In the genomic region with DNA sequence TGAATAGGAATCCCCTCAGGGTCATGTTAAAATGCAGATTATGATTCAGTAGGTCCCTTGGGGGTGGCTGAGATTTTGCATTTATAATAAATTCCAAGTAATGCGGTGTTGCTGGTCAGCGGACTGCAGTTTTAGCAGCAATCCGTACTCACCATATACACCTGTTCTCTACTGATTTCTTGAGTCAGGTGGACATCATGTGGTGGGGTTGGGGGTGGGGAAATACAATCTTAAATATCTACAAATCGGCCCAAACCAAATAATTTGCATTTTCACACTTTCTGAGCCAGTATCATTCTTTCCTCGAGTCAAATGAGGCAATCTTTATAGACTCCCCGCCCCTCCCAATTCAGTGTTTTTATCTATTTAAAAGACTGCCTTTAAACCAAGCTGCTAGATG, we compare ENCODE assay signal across 8 cellular contexts. TPM values are rescaled to one million over a fixed set of nuclear protein-coding genes. Genes with fewer than 3 reads are reported as not detected.
A peak's percentile ranks its signal among the peaks of the same experiment; 100 is the strongest.
DNase-seq lines count a peak whose midpoint lies in the region; ATAC-seq, FAIRE-seq and TF ChIP-seq lines count a peak whose summit lies in the region.

No MANE protein-coding gene starts in this region.

- no peaks in the 10 kb centered on the region for H4K20me1 ChIP-seq in K562 (replicated peaks; ENCODE audit: control insufficient read depth, insufficient read depth, low read length)

- CTCF ChIA-PET in K562 (lab: Yijun Ruan, JAX; ENCODE audit: low intra/inter-chr PET ratio), result no interaction called here

- H3K27ac Mint-ChIP-seq in HFFc6 (peak overlapping the region; percentile 92), mesothelial cell of epicardium (peak overlapping the region; percentile 67)

- in situ Hi-C loops in K562 (cut with MboI), result no loop called here

- H3K9ac ChIP-seq in K562 (ENCODE audit: insufficient read depth in 1 of 2, low read depth in 2 of 2, low read length in 2 of 2), result peak overlapping the region in 1 of 2 experiments; percentile 51; a peak in 1 of 4 replicates

- H3K4me1 Mint-ChIP-seq in HFFc6 (ENCODE audit: low read depth) (peaks cover 22% of the 10 kb centered on the region), mesothelial cell of epicardium (peaks cover 18% of the 10 kb centered on the region)

- intact Hi-C loops in K562 (cut with micrococcal nuclease), result no loop called here

- H2AFZ ChIP-seq in ACC112 (ENCODE audit: low read length, unreplicated experiment) (no peak overlapping the region), K562 (ENCODE audit: low read depth, low read length) (peak overlapping the region; percentile 98)

- ATAC-seq in K562, result no peak

- DNase-seq in HFFc6, result no peak
- no peak for DNase-seq in K562 (ENCODE audit: extremely low read depth in 1 of 4, low spot score in 3 of 4)
- no peak for DNase-seq in mesothelial cell of epicardium (ENCODE audit: low spot score in 2 of 2, unreplicated experiment in 2 of 2)
- no peak for DNase-seq in NCI-H510A (lab: John Stamatoyannopoulos, UW)
- DNase-seq in SW480 (ENCODE audit: low spot score), result no peak
- no peak for DNase-seq in SK-N-DZ (ENCODE audit: low spot score)
- no peak for DNase-seq in COLO829 (ENCODE audit: low spot score)

- H3K9me3 Mint-ChIP-seq in HFFc6 (no peaks in the 10 kb centered on the region), mesothelial cell of epicardium (no peaks in the 10 kb centered on the region)

- no peaks in the 10 kb centered on the region for H3K9me1 ChIP-seq in K562 (ENCODE audit: control insufficient read depth, insufficient read depth, low read length)

- POLR2A ChIA-PET in K562 (lab: Yijun Ruan, JAX), result interaction anchor here (0.6 kb wide), 2 partner anchors 25 to 1878 kb away, joined by 3 read pairs; no protein-coding TSS in a partner anchor

- H3K4me3 Mint-ChIP-seq in HFFc6 (peak overlapping the region; percentile 100), mesothelial cell of epicardium (peak overlapping the region; percentile 98)

- H3K4me1 ChIP-seq in ACC112 (ENCODE audit: control insufficient read depth, insufficient read depth, low read length, unreplicated experiment) (peaks cover 14% of the 10 kb centered on the region), K562 (replicated peaks in 1 of 2; ENCODE audit: control insufficient read depth in 2 of 2, insufficient read depth in 2 of 2, low read length in 2 of 2) (peaks cover 3 to 7% of the 10 kb centered on the region in 2 experiments; a peak in 3 of 5 replicates)

- H3K4me2 ChIP-seq in K562 (ENCODE audit: insufficient read depth, low read length), result peak overlapping the region; percentile 86; the same call in 1 of the 2 replicates

- H3K79me2 ChIP-seq in ACC112 (ENCODE audit: control insufficient read depth, insufficient read depth, low read length, unreplicated experiment) (peaks cover 10% of the 10 kb centered on the region), K562 (ENCODE audit: control insufficient read depth, insufficient read depth, low read length) (no peaks in the 10 kb centered on the region)

- TF ChIP-seq EP300 in K562 (IDR thresholded peaks at IDR 0.05; ENCODE audit: low read length), result no peak

- TF ChIP-seq RAD21 in K562 (CRISPR knock-in tag; conservative IDR thresholded peaks at IDR 0.05 in 1 of 2, IDR thresholded peaks at IDR 0.05 in 1 of 2), result no peak

- TSS peak; percentile 40 for BruUV-seq in K562 (replicated peaks; lab: Mats Ljungman, UMichigan)

- H3K4me3 ChIP-seq in ACC112 (ENCODE audit: low read depth, low read length), result peak overlapping the region; percentile 98
- H3K4me3 ChIP-seq in K562, result peak overlapping the region; percentile 74

- H3K36me3 Mint-ChIP-seq in HFFc6 (ENCODE audit: low read depth) (no peaks in the 10 kb centered on the region; the same call in 1 of the 2 replicates), mesothelial cell of epicardium (no peaks in the 10 kb centered on the region)

- H3K9me3 ChIP-seq in K562 (replicated peaks; ENCODE audit: control insufficient read depth, insufficient read depth, low read depth, low read length), result no peaks in the 10 kb centered on the region

- WGBS in K562 (ENCODE audit: insufficient coverage, low coverage, missing lambda C conversion rate), result 3% methylated on average over 5 of the region's 6 CpGs

- FAIRE-seq in K562 (lab: Jason Lieb, UNC), result no peak

- H3K27ac ChIP-seq in ACC112 (ENCODE audit: low read depth, low read length), result no peak overlapping the region
- H3K27ac ChIP-seq in K562 (ENCODE audit: extremely low read depth, low read depth, low read length), result no peak overlapping the region

- no peaks in the 10 kb centered on the region for H3K36me3 ChIP-seq in ACC112 (ENCODE audit: insufficient read depth, low read length)
- no peaks in the 10 kb centered on the region for H3K36me3 ChIP-seq in K562 (ENCODE audit: control insufficient read depth, insufficient read depth, low read length)

- H3K27me3 Mint-ChIP-seq in HFFc6 (ENCODE audit: insufficient read depth) (no peaks in the 10 kb centered on the region; the same call in none of the 2 replicates), mesothelial cell of epicardium (ENCODE audit: low read depth) (peaks cover 22% of the 10 kb centered on the region)

- no peaks in the 10 kb centered on the region for H3K27me3 ChIP-seq in ACC112 (ENCODE audit: insufficient read depth, low read length)
- no peaks in the 10 kb centered on the region for H3K27me3 ChIP-seq in K562 (ENCODE audit: control insufficient read depth in 2 of 2, insufficient read depth in 2 of 2, low read length in 2 of 2)

- no peak for TF ChIP-seq CTCF in HFFc6 (IDR thresholded peaks at IDR 0.05)
- no peak for TF ChIP-seq CTCF in K562 (IDR thresholded peaks at IDR 0.05 in 2 of 3, conservative IDR thresholded peaks at IDR 0.05 in 1 of 3; ENCODE audit: insufficient read depth in 2 of 3, low read depth in 1 of 3, low read length in 3 of 3)
- no peak for TF ChIP-seq CTCF in mesothelial cell of epicardium (IDR thresholded peaks at IDR 0.05; ENCODE audit: unreplicated experiment)

- no peak for TF ChIP-seq POLR2A in K562 (conservative IDR thresholded peaks at IDR 0.05)

TF ChIP-seq in K562, 482 proteins besides CTCF, POLR2A, EP300 and RAD21 (continues in another document):
- no peak for TF ChIP-seq DIDO1 (tag; IDR thresholded peaks at IDR 0.05; ENCODE audit: low read depth)

RNA-seq across cellular contexts. Expression of gene SPATA7, which starts 0.9 kb away (rescaled TPM):
- total RNA-seq in HFFc6 (2021; fragmentation: NEBNext Ultra II Directional; extraction: Animal tissue kit (Norgen Biotek cat#: 25700)), result 1 to 10 TPM; 6.1 to 7.4 (median 6.8) TPM
- 5.2 and 12.4 TPM in 2 replicates for total RNA-seq in K562 (2011; cell fraction: chromatin; rRNA removed; ENCODE audit: low replicate concordance)
- total RNA-seq in K562 (2011; cell fraction: nucleolus; rRNA removed), result 5.1 and 5.8 TPM in 2 replicates
- total RNA-seq in K562 (2011; cell fraction: nucleoplasm; rRNA removed), result 5.9 and 9.6 TPM in 2 replicates
- 2.5 and 4.2 TPM in 2 replicates for total RNA-seq in K562 (2014; rRNA removed)
- total RNA-seq in K562 (2014; rRNA removed; fragmentation: Illumina TruSeq; extraction: Trizol), result 2.7 and 2.8 TPM in 2 replicates
- total RNA-seq in K562 (2015; rRNA removed; fragmentation: Illumina TruSeq; extraction: Trizol), result 3.2 and 3.3 TPM in 2 replicates
- 2.1 and 2.4 TPM in 2 replicates for total RNA-seq in K562 (2021)
- 3.2 and 4.1 TPM in 2 replicates for polyA plus RNA-seq in K562 (2011; rRNA removed)
- polyA plus RNA-seq in K562 (2011; cell fraction: cytosol; rRNA removed), result 1.0 and 1.9 TPM in 2 replicates
- polyA plus RNA-seq in K562 (2011; cell fraction: nucleus; rRNA removed), result 5.6 and 7.5 TPM in 2 replicates
- polyA plus RNA-seq in K562 (2012), result 1.6 and 4.2 TPM in 2 replicates
- polyA plus RNA-seq in K562 (2014; fragmentation: Illumina TruSeq; extraction: Trizol), result 2.7 and 2.8 TPM in 2 replicates
- under 1 TPM; 0.80 to 0.85 TPM for polyA plus RNA-seq in K562 (2014; fragmentation: Nextera tagmentation; extraction: Ambion mirVana)
- polyA plus RNA-seq in K562 (2014; rRNA removed), result 2.5 and 3.5 TPM in 2 replicates
- 3.6 and 5.6 TPM in 2 replicates for polyA minus RNA-seq in K562 (2011; rRNA and poly(A)+ RNA removed)
- polyA minus RNA-seq in K562 (2011; cell fraction: cytosol; rRNA and poly(A)+ RNA removed), result 1.6 TPM in 2 replicates
- polyA minus RNA-seq in K562 (2011; cell fraction: nucleus; rRNA and poly(A)+ RNA removed), result 14.3 and 16.4 TPM in 2 replicates
- total RNA-seq in mesothelial cell of epicardium, result 17.7 to 19.1 TPM (median 17.9 TPM) in 3 replicates
- 7.8 and 12.1 TPM in 2 replicates for polyA plus RNA-seq in SK-N-DZ (2014; cell fraction: cytosol; rRNA removed)
- polyA plus RNA-seq in SK-N-DZ (2014; cell fraction: nucleus; rRNA removed), result 9.0 and 11.5 TPM in 2 replicates
